Comparison of ENCODE assay signal across 8 cellular contexts in the genomic region with DNA sequence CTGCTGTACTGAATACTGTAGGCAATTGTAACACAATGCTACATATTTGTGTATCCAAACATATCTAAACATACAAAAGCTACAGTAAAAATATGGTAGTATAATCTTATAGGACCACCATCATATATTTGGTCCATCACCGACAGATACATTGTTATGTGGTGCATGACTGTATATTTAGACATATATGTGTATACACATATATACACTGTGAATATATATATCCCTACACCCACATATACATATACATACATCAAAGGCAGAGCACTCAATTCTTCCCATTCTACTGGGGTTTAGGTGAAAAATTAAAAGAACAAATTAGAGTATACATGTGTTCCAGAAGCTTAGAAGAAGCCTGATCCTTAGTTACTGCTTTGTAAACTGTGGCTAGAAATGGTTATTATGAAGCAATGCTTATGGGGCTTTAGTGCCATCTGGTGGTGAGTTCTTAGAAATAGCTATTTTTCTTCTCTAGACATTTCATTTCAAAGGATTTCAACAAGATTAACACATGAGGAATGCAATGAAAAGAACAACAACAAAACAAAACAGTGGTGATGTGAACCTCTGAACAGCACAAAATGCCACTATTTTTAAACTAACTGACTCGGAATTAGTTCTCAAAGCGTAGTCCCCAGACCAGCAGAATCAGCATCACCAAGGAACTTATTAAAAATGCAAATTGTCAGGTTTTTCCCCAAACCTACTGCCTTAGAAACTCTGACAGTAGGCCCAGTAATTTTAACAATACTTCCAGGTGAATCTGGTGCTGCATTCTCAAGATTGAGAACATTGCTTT. TPM values are rescaled to one million over a fixed set of nuclear protein-coding genes. Genes with fewer than 3 reads are reported as not detected.
A peak's percentile ranks its signal among the peaks of the same experiment; 100 is the strongest.
DNase-seq lines count a peak whose midpoint lies in the region; ATAC-seq and TF ChIP-seq lines count a peak whose summit lies in the region.

No MANE protein-coding gene starts in this region.

- H2AFZ ChIP-seq in OCI-LY1 (ENCODE audit: low read length): no peak overlapping the region

- no peaks in the 10 kb centered on the region for H3K9me2 ChIP-seq in OCI-LY1 (ENCODE audit: low read depth, low read length)

- intact Hi-C loops in left ventricle myocardium inferior (cut with micrococcal nuclease) (no loop called here), Right ventricle myocardium inferior (cut with DNase I) (no loop called here), dorsolateral prefrontal cortex (cut with DNase I) (no loop called here)

- H3K4me3 Mint-ChIP-seq in nephron progenitor cell: no peak overlapping the region

- H3K27ac ChIP-seq in left ventricle myocardium inferior (replicated peaks) (no peak overlapping the region), OCI-LY1 (ENCODE audit: low read depth, low read length, poor library complexity, severe bottlenecking) (no peak overlapping the region), dorsolateral prefrontal cortex (no peak overlapping the region)

- H3K9me3 ChIP-seq in left ventricle myocardium inferior (replicated peaks) (no peaks in the 10 kb centered on the region), OCI-LY1 (ENCODE audit: low read length) (no peaks in the 10 kb centered on the region)

- ATAC-seq in Right ventricle myocardium inferior (no peak), HG03175 (IDR thresholded peaks at IDR 0.05; ENCODE audit: unreplicated experiment) (peak; percentile 56), HG03097 (IDR thresholded peaks at IDR 0.05; ENCODE audit: low FRiP score, unreplicated experiment) (no peak)

- H3K27me3 Mint-ChIP-seq in nephron progenitor cell (ENCODE audit: low read depth, poor library complexity): peaks cover 21% of the 10 kb centered on the region

- peaks cover 54% of the 10 kb centered on the region for H3K27me3 ChIP-seq in left ventricle myocardium inferior (ENCODE audit: low read depth)
- H3K27me3 ChIP-seq in OCI-LY1 (ENCODE audit: insufficient read depth, low read length): no peaks in the 10 kb centered on the region; the same call in 1 of the 2 replicates
- H3K27me3 ChIP-seq in dorsolateral prefrontal cortex: peaks cover 0 to 33% (median under 1%) of the 10 kb centered on the region in 45 donors

- H4K20me1 ChIP-seq in OCI-LY1 (ENCODE audit: insufficient read depth, low read length): no peaks in the 10 kb centered on the region

- H3K9ac ChIP-seq in OCI-LY1 (ENCODE audit: low read length): no peak overlapping the region

- no peak overlapping the region for H3K27ac Mint-ChIP-seq in nephron progenitor cell

- H3K36me3 Mint-ChIP-seq in nephron progenitor cell (ENCODE audit: low read depth): no peaks in the 10 kb centered on the region

- no peaks in the 10 kb centered on the region for H3K4me1 Mint-ChIP-seq in nephron progenitor cell

- no peaks in the 10 kb centered on the region for H3K9me3 Mint-ChIP-seq in nephron progenitor cell

- H3K4me3 ChIP-seq in left ventricle myocardium inferior (no peak overlapping the region), OCI-LY1 (ENCODE audit: low read depth, low read length, poor library complexity, severe bottlenecking) (no peak overlapping the region), dorsolateral prefrontal cortex (no peak overlapping the region)

- H3K36me3 ChIP-seq in left ventricle myocardium inferior (no peaks in the 10 kb centered on the region), OCI-LY1 (ENCODE audit: insufficient read depth, low read length) (no peaks in the 10 kb centered on the region)

- DNase-seq in left ventricle myocardium inferior: no peak
- DNase-seq in Right ventricle myocardium inferior (ENCODE audit: missing footprints): no peak
- DNase-seq in dorsolateral prefrontal cortex: no peak
- DNase-seq in nephron progenitor cell: peak; percentile 17
- DNase-seq in stimulated activated CD4-positive, alpha-beta T cell treated with anti-CD3 and anti-CD28 coated beads, Interleukin-2, amount 100 ng/mL, for 24 hours: no peak

- no peaks in the 10 kb centered on the region for H3F3A ChIP-seq in OCI-LY1 (ENCODE audit: insufficient read depth, low read length)

- no peaks in the 10 kb centered on the region for H3K4me1 ChIP-seq in left ventricle myocardium inferior
- no peaks in the 10 kb centered on the region for H3K4me1 ChIP-seq in OCI-LY1 (ENCODE audit: insufficient read depth, low read length, severe bottlenecking)

- no peak overlapping the region for H3K4me2 ChIP-seq in OCI-LY1 (ENCODE audit: low read length)

- peak; percentile 63 for TF ChIP-seq CTCF in left ventricle myocardium inferior (IDR thresholded peaks at IDR 0.05; ENCODE audit: borderline replicate concordance)
- TF ChIP-seq CTCF in OCI-LY1 (IDR thresholded peaks at IDR 0.05; ENCODE audit: low read length): peak; percentile 74
- TF ChIP-seq CTCF in dorsolateral prefrontal cortex (IDR thresholded peaks at IDR 0.05 in 54 of 56, conservative IDR thresholded peaks at IDR 0.05 in 2 of 56; ENCODE audit: low read depth in 1 of 56, partially characterized antibody in 56 of 56): peak; percentile 44 to 77 (median 66)
- peak; percentile 70 for TF ChIP-seq CTCF in nephron progenitor cell (IDR thresholded peaks at IDR 0.05)

- no peaks in the 10 kb centered on the region for H3K79me2 ChIP-seq in OCI-LY1 (ENCODE audit: insufficient read depth, low read length)

RNA-seq across cellular contexts. Expression of gene PKHD1, which starts 38.0 kb away (rescaled TPM):
- total RNA-seq in left ventricle myocardium inferior (not detected), Right ventricle myocardium inferior (not detected), dorsolateral prefrontal cortex (under 1 TPM in 109 of 120 experiments, not detected in 11; 0.03 to 0.32 (median 0.07) TPM)
